ENCODE assay signal across 1 cellular context in genomic region chrX:106726485-106727437, GRCh38.
TF ChIP-seq lines count a peak whose summit lies in the region.

Gene RNF128, plus strand, starts transcription at chrX:106726701. Its CDS starts 213 bp downstream, at chrX:106726914.

TF ChIP-seq in HepG2, 621 proteins besides CTCF, POLR2A, EP300 and RAD21 (continued from another document and continues in another):
- TF ChIP-seq AFF4 (CRISPR knock-in tag; IDR thresholded peaks at IDR 0.05) (no peak), ZNF24 (IDR thresholded peaks at IDR 0.05) (no peak), ZNF790 (CRISPR knock-in tag; IDR thresholded peaks at IDR 0.05; ENCODE audit: borderline replicate concordance) (no peak), ZNF33A (CRISPR knock-in tag; IDR thresholded peaks at IDR 0.05; ENCODE audit: borderline replicate concordance) (no peak), HOXD1 (CRISPR knock-in tag; IDR thresholded peaks at IDR 0.05) (no peak), ZNF563 (CRISPR knock-in tag; IDR thresholded peaks at IDR 0.05) (0 out of 2 replicates have a peak, but pooled peaks have one; percentile 11), NFE2 (CRISPR knock-in tag; IDR thresholded peaks at IDR 0.05) (no peak), ZNF800 (CRISPR knock-in tag; IDR thresholded peaks at IDR 0.05) (peak; percentile 70; the same call in 1 of the 2 replicates), TBX3 (IDR thresholded peaks at IDR 0.05; ENCODE audit: borderline replicate concordance) (no peak), MTA3 (CRISPR knock-in tag; IDR thresholded peaks at IDR 0.05) (no peak), ELF3 (CRISPR knock-in tag; IDR thresholded peaks at IDR 0.05) (peak; percentile 48; the same call in 1 of the 2 replicates), HOXA3 (CRISPR knock-in tag; IDR thresholded peaks at IDR 0.05) (peak; percentile 61), ZNF512 (CRISPR knock-in tag; IDR thresholded peaks at IDR 0.05) (no peak), NFE2L1 (CRISPR knock-in tag; IDR thresholded peaks at IDR 0.05; ENCODE audit: borderline replicate concordance) (no peak), ZNF775 (CRISPR knock-in tag; IDR thresholded peaks at IDR 0.05; ENCODE audit: borderline replicate concordance) (no peak), TMF1 (CRISPR knock-in tag; IDR thresholded peaks at IDR 0.05; ENCODE audit: low read depth) (no peak), ZNF768 (CRISPR knock-in tag; IDR thresholded peaks at IDR 0.05) (no peak), ZBTB42 (CRISPR knock-in tag; IDR thresholded peaks at IDR 0.05) (no peak), ATF7-NPFF (CRISPR knock-in tag; IDR thresholded peaks at IDR 0.05; ENCODE audit: low read depth) (peak; percentile 85), HOMEZ (CRISPR knock-in tag; IDR thresholded peaks at IDR 0.05; ENCODE audit: low read depth) (no peak), ZNF674 (CRISPR knock-in tag; IDR thresholded peaks at IDR 0.05; ENCODE audit: low read depth) (no peak), REL (CRISPR knock-in tag; conservative IDR thresholded peaks at IDR 0.05) (no peak), CEBPB (IDR thresholded peaks at IDR 0.05; ENCODE audit: borderline replicate concordance, low read depth, low read length) (no peak), FOXC1 (CRISPR knock-in tag; IDR thresholded peaks at IDR 0.05; ENCODE audit: borderline replicate concordance) (no peak; the same call in 1 of the 2 replicates), KLF9 (CRISPR knock-in tag; IDR thresholded peaks at IDR 0.05; ENCODE audit: low read depth) (no peak), ARID2 (CRISPR knock-in tag; IDR thresholded peaks at IDR 0.05; ENCODE audit: borderline replicate concordance) (no peak), AGO2 (optimal IDR thresholded peaks at IDR 0.05; ENCODE audit: low read depth, low read length) (peak; percentile 72), ZNF281 (CRISPR knock-in tag; IDR thresholded peaks at IDR 0.05; ENCODE audit: borderline replicate concordance) (0 out of 2 replicates have a peak, but pooled peaks have one; percentile 3), ARNTL (CRISPR knock-in tag; IDR thresholded peaks at IDR 0.05) (no peak), SP1 (IDR thresholded peaks at IDR 0.05) (no peak), SP1 (CRISPR knock-in tag; IDR thresholded peaks at IDR 0.05) (peak; percentile 55; the same call in 1 of the 2 replicates), TBP (CRISPR knock-in tag; IDR thresholded peaks at IDR 0.05) (no peak), POGK (CRISPR knock-in tag; conservative IDR thresholded peaks at IDR 0.05) (no peak), GATAD2A (CRISPR knock-in tag; IDR thresholded peaks at IDR 0.05) (peak; percentile 42; the same call in 1 of the 2 replicates), ZNF331 (CRISPR knock-in tag; IDR thresholded peaks at IDR 0.05) (no peak), SPEN (CRISPR knock-in tag; IDR thresholded peaks at IDR 0.05; ENCODE audit: low read depth) (no peak; the same call in 1 of the 2 replicates), MAZ (IDR thresholded peaks at IDR 0.05; ENCODE audit: borderline replicate concordance, low read depth, low read length) (no peak), MAZ (CRISPR knock-in tag; IDR thresholded peaks at IDR 0.05; ENCODE audit: low read depth) (peak; percentile 57; the same call in 1 of the 2 replicates), ARNT2 (CRISPR knock-in tag; IDR thresholded peaks at IDR 0.05; ENCODE audit: low read depth) (peak; percentile 37; the same call in 1 of the 2 replicates), ZFP37 (CRISPR knock-in tag; IDR thresholded peaks at IDR 0.05; ENCODE audit: borderline replicate concordance) (0 out of 2 replicates have a peak, but pooled peaks have one; percentile 36), PHF21A (CRISPR knock-in tag; IDR thresholded peaks at IDR 0.05) (no peak), PAF1 (CRISPR knock-in tag; IDR thresholded peaks at IDR 0.05) (no peak), KAT2B (IDR thresholded peaks at IDR 0.05; ENCODE audit: borderline replicate concordance, low read depth, low read length) (no peak)
- TF ChIP-seq, protein P1, sequence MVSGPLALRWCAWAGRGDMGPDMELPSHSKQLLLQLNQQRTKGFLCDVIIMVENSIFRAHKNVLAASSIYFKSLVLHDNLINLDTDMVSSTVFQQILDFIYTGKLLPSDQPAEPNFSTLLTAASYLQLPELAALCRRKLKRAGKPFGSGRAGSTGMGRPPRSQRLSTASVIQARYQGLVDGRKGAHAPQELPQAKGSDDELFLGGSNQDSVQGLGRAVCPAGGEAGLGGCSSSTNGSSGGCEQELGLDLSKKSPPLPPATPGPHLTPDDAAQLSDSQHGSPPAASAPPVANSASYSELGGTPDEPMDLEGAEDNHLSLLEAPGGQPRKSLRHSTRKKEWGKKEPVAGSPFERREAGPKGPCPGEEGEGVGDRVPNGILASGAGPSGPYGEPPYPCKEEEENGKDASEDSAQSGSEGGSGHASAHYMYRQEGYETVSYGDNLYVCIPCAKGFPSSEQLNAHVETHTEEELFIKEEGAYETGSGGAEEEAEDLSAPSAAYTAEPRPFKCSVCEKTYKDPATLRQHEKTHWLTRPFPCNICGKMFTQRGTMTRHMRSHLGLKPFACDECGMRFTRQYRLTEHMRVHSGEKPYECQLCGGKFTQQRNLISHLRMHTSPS (CRISPR knock-in tag; IDR thresholded peaks at IDR 0.05; ENCODE audit: low read depth), result no peak
- TF ChIP-seq, protein P2, sequence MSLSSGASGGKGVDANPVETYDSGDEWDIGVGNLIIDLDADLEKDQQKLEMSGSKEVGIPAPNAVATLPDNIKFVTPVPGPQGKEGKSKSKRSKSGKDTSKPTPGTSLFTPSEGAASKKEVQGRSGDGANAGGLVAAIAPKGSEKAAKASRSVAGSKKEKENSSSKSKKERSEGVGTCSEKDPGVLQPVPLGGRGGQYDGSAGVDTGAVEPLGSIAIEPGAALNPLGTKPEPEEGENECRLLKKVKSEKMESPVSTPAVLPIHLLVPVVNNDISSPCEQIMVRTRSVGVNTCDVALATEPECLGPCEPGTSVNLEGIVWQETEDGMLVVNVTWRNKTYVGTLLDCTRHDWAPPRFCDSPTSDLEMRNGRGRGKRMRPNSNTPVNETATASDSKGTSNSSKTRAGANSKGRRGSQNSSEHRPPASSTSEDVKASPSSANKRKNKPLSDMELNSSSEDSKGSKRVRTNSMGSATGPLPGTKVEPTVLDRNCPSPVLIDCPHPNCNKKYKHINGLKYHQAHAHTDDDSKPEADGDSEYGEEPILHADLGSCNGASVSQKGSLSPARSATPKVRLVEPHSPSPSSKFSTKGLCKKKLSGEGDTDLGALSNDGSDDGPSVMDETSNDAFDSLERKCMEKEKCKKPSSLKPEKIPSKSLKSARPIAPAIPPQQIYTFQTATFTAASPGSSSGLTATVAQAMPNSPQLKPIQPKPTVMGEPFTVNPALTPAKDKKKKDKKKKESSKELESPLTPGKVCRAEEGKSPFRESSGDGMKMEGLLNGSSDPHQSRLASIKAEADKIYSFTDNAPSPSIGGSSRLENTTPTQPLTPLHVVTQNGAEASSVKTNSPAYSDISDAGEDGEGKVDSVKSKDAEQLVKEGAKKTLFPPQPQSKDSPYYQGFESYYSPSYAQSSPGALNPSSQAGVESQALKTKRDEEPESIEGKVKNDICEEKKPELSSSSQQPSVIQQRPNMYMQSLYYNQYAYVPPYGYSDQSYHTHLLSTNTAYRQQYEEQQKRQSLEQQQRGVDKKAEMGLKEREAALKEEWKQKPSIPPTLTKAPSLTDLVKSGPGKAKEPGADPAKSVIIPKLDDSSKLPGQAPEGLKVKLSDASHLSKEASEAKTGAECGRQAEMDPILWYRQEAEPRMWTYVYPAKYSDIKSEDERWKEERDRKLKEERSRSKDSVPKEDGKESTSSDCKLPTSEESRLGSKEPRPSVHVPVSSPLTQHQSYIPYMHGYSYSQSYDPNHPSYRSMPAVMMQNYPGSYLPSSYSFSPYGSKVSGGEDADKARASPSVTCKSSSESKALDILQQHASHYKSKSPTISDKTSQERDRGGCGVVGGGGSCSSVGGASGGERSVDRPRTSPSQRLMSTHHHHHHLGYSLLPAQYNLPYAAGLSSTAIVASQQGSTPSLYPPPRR (CRISPR knock-in tag; IDR thresholded peaks at IDR 0.05; ENCODE audit: borderline replicate concordance), result no peak
